In the genomic region with DNA sequence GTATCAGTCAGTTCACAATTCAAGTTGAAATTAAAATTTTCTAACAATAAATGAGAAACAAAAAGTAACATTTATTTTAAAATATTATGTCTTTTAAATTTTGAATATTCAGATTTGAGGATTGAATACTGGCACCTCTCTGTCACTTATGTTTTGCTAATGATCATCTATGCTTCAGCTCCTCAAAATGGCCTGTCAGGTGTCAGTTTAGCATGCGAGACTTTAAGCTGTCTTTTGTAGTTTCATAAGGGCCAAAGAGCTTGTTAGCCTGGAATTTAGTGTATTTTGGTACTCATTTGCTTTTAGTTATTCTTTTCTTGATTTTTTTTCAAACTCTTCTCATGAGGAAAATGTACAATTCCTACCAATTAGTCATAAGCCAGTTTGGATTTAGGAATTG, we compare ENCODE assay signal across 1 cellular context.
A peak's percentile ranks its signal among the peaks of the same experiment; 100 is the strongest.
TF ChIP-seq lines count a peak whose summit lies in the region.

No MANE protein-coding gene starts in this region.

TF ChIP-seq in GM12878, 131 proteins besides CTCF, POLR2A, EP300 and RAD21 (continued from another document):
- TF ChIP-seq, protein P1, sequence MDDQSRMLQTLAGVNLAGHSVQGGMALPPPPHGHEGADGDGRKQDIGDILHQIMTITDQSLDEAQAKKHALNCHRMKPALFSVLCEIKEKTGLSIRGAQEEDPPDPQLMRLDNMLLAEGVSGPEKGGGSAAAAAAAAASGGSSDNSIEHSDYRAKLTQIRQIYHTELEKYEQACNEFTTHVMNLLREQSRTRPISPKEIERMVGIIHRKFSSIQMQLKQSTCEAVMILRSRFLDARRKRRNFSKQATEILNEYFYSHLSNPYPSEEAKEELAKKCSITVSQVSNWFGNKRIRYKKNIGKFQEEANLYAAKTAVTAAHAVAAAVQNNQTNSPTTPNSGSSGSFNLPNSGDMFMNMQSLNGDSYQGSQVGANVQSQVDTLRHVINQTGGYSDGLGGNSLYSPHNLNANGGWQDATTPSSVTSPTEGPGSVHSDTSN (IDR thresholded peaks at IDR 0.05; ENCODE audit: insufficient replicate concordance, low read depth, low read length) = peak; percentile 21
- TF ChIP-seq RUNX3 (IDR thresholded peaks at IDR 0.05; ENCODE audit: low read length) = no peak
- peak; percentile 53; the same call in 1 of the 2 replicates for TF ChIP-seq ZNF592 (IDR thresholded peaks at IDR 0.05)
- TF ChIP-seq IKZF2 (IDR thresholded peaks at IDR 0.05) = no peak
- peak; percentile 41 for TF ChIP-seq ZNF687 (IDR thresholded peaks at IDR 0.05)
- TF ChIP-seq YBX1 (IDR thresholded peaks at IDR 0.05) = no peak
- TF ChIP-seq, protein P2, sequence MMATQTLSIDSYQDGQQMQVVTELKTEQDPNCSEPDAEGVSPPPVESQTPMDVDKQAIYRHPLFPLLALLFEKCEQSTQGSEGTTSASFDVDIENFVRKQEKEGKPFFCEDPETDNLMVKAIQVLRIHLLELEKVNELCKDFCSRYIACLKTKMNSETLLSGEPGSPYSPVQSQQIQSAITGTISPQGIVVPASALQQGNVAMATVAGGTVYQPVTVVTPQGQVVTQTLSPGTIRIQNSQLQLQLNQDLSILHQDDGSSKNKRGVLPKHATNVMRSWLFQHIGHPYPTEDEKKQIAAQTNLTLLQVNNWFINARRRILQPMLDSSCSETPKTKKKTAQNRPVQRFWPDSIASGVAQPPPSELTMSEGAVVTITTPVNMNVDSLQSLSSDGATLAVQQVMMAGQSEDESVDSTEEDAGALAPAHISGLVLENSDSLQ (IDR thresholded peaks at IDR 0.05) = peak; percentile 65
- peak; percentile 59; the same call in 1 of the 2 replicates for TF ChIP-seq YY1 (IDR thresholded peaks at IDR 0.05; ENCODE audit: low read depth, low read length)
